Comparison of ENCODE assay signal across 1 cellular context in the genomic region with DNA sequence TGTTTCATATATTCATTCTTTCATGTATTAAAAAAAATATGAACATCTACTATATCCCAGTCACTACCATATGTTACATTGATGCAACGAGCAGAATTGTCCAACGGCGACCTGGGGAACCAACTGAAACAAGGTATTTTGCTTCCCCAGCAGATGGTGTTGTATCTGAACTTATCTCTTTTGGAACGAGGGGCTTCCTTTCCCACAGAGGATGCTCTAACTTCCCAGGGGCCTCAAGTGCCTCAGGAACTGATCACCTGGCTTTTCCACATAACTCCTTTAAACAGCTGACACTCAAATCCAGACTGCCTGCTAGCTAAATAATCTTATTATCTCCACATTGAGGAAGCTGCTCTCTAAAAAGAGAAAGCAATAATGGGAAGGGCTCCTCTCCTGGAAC.
TF ChIP-seq lines count a peak whose summit lies in the region.

No MANE protein-coding gene starts in this region.

TF ChIP-seq in GM23338, 12 proteins besides CTCF, POLR2A, EP300 and RAD21 (continued from another document):
- TF ChIP-seq, protein P1, sequence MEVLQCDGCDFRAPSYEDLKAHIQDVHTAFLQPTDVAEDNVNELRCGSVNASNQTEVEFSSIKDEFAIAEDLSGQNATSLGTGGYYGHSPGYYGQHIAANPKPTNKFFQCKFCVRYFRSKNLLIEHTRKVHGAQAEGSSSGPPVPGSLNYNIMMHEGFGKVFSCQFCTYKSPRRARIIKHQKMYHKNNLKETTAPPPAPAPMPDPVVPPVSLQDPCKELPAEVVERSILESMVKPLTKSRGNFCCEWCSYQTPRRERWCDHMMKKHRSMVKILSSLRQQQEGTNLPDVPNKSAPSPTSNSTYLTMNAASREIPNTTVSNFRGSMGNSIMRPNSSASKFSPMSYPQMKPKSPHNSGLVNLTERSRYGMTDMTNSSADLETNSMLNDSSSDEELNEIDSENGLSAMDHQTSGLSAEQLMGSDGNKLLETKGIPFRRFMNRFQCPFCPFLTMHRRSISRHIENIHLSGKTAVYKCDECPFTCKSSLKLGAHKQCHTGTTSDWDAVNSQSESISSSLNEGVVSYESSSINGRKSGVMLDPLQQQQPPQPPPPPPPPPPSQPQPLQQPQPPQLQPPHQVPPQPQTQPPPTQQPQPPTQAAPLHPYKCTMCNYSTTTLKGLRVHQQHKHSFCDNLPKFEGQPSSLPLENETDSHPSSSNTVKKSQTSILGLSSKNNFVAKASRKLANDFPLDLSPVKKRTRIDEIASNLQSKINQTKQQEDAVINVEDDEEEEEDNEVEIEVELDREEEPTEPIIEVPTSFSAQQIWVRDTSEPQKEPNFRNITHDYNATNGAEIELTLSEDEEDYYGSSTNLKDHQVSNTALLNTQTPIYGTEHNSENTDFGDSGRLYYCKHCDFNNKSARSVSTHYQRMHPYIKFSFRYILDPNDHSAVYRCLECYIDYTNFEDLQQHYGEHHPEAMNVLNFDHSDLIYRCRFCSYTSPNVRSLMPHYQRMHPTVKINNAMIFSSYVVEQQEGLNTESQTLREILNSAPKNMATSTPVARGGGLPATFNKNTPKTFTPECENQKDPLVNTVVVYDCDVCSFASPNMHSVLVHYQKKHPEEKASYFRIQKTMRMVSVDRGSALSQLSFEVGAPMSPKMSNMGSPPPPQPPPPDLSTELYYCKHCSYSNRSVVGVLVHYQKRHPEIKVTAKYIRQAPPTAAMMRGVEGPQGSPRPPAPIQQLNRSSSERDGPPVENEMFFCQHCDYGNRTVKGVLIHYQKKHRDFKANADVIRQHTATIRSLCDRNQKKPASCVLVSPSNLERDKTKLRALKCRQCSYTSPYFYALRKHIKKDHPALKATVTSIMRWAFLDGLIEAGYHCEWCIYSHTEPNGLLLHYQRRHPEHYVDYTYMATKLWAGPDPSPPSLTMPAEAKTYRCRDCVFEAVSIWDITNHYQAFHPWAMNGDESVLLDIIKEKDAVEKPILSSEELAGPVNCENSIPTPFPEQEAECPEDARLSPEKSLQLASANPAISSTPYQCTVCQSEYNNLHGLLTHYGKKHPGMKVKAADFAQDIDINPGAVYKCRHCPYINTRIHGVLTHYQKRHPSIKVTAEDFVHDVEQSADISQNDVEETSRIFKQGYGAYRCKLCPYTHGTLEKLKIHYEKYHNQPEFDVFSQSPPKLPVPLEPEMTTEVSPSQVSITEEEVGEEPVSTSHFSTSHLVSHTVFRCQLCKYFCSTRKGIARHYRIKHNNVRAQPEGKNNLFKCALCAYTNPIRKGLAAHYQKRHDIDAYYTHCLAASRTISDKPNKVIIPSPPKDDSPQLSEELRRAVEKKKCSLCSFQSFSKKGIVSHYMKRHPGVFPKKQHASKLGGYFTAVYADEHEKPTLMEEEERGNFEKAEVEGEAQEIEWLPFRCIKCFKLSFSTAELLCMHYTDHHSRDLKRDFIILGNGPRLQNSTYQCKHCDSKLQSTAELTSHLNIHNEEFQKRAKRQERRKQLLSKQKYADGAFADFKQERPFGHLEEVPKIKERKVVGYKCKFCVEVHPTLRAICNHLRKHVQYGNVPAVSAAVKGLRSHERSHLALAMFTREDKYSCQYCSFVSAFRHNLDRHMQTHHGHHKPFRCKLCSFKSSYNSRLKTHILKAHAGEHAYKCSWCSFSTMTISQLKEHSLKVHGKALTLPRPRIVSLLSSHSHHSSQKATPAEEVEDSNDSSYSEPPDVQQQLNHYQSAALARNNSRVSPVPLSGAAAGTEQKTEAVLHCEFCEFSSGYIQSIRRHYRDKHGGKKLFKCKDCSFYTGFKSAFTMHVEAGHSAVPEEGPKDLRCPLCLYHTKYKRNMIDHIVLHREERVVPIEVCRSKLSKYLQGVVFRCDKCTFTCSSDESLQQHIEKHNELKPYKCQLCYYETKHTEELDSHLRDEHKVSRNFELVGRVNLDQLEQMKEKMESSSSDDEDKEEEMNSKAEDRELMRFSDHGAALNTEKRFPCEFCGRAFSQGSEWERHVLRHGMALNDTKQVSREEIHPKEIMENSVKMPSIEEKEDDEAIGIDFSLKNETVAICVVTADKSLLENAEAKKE (CRISPR knock-in tag; IDR thresholded peaks at IDR 0.05) = no peak
- TF ChIP-seq POLR2AphosphoS5 (IDR thresholded peaks at IDR 0.05; ENCODE audit: low read depth) = no peak
- TF ChIP-seq EZH2 (IDR thresholded peaks at IDR 0.05; ENCODE audit: low read depth, unreplicated experiment) = no peak
- TF ChIP-seq, protein P2, sequence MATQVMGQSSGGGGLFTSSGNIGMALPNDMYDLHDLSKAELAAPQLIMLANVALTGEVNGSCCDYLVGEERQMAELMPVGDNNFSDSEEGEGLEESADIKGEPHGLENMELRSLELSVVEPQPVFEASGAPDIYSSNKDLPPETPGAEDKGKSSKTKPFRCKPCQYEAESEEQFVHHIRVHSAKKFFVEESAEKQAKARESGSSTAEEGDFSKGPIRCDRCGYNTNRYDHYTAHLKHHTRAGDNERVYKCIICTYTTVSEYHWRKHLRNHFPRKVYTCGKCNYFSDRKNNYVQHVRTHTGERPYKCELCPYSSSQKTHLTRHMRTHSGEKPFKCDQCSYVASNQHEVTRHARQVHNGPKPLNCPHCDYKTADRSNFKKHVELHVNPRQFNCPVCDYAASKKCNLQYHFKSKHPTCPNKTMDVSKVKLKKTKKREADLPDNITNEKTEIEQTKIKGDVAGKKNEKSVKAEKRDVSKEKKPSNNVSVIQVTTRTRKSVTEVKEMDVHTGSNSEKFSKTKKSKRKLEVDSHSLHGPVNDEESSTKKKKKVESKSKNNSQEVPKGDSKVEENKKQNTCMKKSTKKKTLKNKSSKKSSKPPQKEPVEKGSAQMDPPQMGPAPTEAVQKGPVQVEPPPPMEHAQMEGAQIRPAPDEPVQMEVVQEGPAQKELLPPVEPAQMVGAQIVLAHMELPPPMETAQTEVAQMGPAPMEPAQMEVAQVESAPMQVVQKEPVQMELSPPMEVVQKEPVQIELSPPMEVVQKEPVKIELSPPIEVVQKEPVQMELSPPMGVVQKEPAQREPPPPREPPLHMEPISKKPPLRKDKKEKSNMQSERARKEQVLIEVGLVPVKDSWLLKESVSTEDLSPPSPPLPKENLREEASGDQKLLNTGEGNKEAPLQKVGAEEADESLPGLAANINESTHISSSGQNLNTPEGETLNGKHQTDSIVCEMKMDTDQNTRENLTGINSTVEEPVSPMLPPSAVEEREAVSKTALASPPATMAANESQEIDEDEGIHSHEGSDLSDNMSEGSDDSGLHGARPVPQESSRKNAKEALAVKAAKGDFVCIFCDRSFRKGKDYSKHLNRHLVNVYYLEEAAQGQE (IDR thresholded peaks at IDR 0.05; ENCODE audit: unreplicated experiment) = no peak
